2 cellular contexts compared by ENCODE assay signal in genomic region chr20:38170914-38171300, GRCh38.
TF ChIP-seq lines count a peak whose summit lies in the region.

No MANE protein-coding gene starts in this region.

TF ChIP-seq in K562, 482 proteins besides CTCF, POLR2A, EP300 and RAD21:
- TF ChIP-seq BRD4 (IDR thresholded peaks at IDR 0.05) = no peak
- TF ChIP-seq KLF13 (tag; IDR thresholded peaks at IDR 0.05; ENCODE audit: borderline replicate concordance, low read depth) = no peak
- TF ChIP-seq ZMIZ1 (IDR thresholded peaks at IDR 0.05; ENCODE audit: low read depth in 2 of 2, low read length in 2 of 2) = no peak
- TF ChIP-seq ZFP1 (CRISPR knock-in tag; IDR thresholded peaks at IDR 0.05) = no peak
- TF ChIP-seq USF1 (CRISPR knock-in tag; IDR thresholded peaks at IDR 0.05) = no peak
- TF ChIP-seq BACH1 (tag; IDR thresholded peaks at IDR 0.05) = no peak
- TF ChIP-seq TFE3 (CRISPR knock-in tag; IDR thresholded peaks at IDR 0.05) = no peak
- TF ChIP-seq TCF7 (IDR thresholded peaks at IDR 0.05; ENCODE audit: borderline replicate concordance) = no peak
- TF ChIP-seq ZKSCAN8 (CRISPR knock-in tag; IDR thresholded peaks at IDR 0.05) = no peak
- TF ChIP-seq TRIM24 (IDR thresholded peaks at IDR 0.05) = no peak
- TF ChIP-seq TOE1 (IDR thresholded peaks at IDR 0.05; ENCODE audit: borderline replicate concordance) = no peak
- TF ChIP-seq TOE1 (CRISPR knock-in tag; IDR thresholded peaks at IDR 0.05; ENCODE audit: borderline replicate concordance, low read depth) = no peak
- TF ChIP-seq CBX8 (IDR thresholded peaks at IDR 0.05; ENCODE audit: borderline replicate concordance, extremely low read depth, low read depth, low read length, poor library complexity, severe bottlenecking) = no peak
- no peak for TF ChIP-seq ETS1 (conservative IDR thresholded peaks at IDR 0.05; ENCODE audit: control insufficient read depth, low read depth, low read length)
- TF ChIP-seq STAT5A (IDR thresholded peaks at IDR 0.05; ENCODE audit: borderline replicate concordance, low read length) = no peak

TF ChIP-seq in SK-N-SH treated with all-trans-retinoic acid at 6 μM for 48 hours, 23 proteins besides CTCF, POLR2A, EP300 and RAD21:
- TF ChIP-seq ISL1 (CRISPR knock-in tag; IDR thresholded peaks at IDR 0.05) (no peak), ESRRG (CRISPR knock-in tag; IDR thresholded peaks at IDR 0.05) (no peak), ZNF565 (CRISPR knock-in tag; conservative IDR thresholded peaks at IDR 0.05; ENCODE audit: low read depth) (no peak), PATZ1 (CRISPR knock-in tag; IDR thresholded peaks at IDR 0.05; ENCODE audit: borderline replicate concordance) (no peak), TOX (CRISPR knock-in tag; IDR thresholded peaks at IDR 0.05; ENCODE audit: borderline replicate concordance) (no peak), RARB (CRISPR knock-in tag; IDR thresholded peaks at IDR 0.05) (no peak), SNAI2 (CRISPR knock-in tag; IDR thresholded peaks at IDR 0.05) (no peak), GLIS3 (CRISPR knock-in tag; IDR thresholded peaks at IDR 0.05) (no peak), ZNF8 (CRISPR knock-in tag; IDR thresholded peaks at IDR 0.05) (no peak), BACH2 (CRISPR knock-in tag; IDR thresholded peaks at IDR 0.05; ENCODE audit: borderline replicate concordance) (no peak), ZFP30 (CRISPR knock-in tag; IDR thresholded peaks at IDR 0.05) (no peak), ZC3H10 (CRISPR knock-in tag; IDR thresholded peaks at IDR 0.05) (no peak), ZFP3 (CRISPR knock-in tag; IDR thresholded peaks at IDR 0.05) (no peak), ARNTL (CRISPR knock-in tag; IDR thresholded peaks at IDR 0.05; ENCODE audit: borderline replicate concordance, low read depth) (no peak)
- TF ChIP-seq, protein P1, sequence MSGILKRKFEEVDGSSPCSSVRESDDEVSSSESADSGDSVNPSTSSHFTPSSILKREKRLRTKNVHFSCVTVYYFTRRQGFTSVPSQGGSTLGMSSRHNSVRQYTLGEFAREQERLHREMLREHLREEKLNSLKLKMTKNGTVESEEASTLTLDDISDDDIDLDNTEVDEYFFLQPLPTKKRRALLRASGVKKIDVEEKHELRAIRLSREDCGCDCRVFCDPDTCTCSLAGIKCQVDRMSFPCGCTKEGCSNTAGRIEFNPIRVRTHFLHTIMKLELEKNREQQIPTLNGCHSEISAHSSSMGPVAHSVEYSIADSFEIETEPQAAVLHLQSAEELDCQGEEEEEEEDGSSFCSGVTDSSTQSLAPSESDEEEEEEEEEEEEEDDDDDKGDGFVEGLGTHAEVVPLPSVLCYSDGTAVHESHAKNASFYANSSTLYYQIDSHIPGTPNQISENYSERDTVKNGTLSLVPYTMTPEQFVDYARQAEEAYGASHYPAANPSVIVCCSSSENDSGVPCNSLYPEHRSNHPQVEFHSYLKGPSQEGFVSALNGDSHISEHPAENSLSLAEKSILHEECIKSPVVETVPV (CRISPR knock-in tag; IDR thresholded peaks at IDR 0.05) = no peak
- TF ChIP-seq, protein P2, sequence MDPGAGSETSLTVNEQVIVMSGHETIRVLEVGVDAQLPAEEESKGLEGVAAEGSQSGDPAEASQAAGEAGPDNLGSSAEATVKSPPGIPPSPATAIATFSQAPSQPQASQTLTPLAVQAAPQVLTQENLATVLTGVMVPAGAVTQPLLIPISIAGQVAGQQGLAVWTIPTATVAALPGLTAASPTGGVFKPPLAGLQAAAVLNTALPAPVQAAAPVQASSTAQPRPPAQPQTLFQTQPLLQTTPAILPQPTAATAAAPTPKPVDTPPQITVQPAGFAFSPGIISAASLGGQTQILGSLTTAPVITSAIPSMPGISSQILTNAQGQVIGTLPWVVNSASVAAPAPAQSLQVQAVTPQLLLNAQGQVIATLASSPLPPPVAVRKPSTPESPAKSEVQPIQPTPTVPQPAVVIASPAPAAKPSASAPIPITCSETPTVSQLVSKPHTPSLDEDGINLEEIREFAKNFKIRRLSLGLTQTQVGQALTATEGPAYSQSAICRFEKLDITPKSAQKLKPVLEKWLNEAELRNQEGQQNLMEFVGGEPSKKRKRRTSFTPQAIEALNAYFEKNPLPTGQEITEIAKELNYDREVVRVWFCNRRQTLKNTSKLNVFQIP (CRISPR knock-in tag; IDR thresholded peaks at IDR 0.05; ENCODE audit: borderline replicate concordance, low read depth) = no peak
- TF ChIP-seq, protein P3, sequence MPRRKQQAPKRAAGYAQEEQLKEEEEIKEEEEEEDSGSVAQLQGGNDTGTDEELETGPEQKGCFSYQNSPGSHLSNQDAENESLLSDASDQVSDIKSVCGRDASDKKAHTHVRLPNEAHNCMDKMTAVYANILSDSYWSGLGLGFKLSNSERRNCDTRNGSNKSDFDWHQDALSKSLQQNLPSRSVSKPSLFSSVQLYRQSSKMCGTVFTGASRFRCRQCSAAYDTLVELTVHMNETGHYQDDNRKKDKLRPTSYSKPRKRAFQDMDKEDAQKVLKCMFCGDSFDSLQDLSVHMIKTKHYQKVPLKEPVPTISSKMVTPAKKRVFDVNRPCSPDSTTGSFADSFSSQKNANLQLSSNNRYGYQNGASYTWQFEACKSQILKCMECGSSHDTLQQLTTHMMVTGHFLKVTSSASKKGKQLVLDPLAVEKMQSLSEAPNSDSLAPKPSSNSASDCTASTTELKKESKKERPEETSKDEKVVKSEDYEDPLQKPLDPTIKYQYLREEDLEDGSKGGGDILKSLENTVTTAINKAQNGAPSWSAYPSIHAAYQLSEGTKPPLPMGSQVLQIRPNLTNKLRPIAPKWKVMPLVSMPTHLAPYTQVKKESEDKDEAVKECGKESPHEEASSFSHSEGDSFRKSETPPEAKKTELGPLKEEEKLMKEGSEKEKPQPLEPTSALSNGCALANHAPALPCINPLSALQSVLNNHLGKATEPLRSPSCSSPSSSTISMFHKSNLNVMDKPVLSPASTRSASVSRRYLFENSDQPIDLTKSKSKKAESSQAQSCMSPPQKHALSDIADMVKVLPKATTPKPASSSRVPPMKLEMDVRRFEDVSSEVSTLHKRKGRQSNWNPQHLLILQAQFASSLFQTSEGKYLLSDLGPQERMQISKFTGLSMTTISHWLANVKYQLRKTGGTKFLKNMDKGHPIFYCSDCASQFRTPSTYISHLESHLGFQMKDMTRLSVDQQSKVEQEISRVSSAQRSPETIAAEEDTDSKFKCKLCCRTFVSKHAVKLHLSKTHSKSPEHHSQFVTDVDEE (CRISPR knock-in tag; IDR thresholded peaks at IDR 0.05) = no peak
